26 cellular contexts compared by ENCODE assay signal in the genomic region with DNA sequence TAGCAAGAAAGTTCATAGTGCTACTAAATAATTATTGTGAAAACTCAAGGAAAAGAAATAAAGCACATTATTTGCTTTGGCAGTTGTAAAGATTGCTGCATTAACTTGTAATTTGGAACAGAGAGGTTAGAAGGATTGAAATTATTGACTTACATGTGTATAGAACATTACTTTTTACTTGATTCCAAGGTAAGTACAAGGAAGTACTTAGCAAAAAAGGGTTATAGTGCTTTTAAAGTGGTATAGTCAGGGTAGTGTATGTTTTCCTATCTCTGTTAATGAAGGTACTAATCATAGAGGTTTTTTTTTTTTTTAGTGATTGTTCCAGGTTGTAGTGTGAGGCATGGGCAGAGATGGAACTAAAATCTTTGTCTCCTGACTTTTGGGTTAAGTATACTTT.
"Had no signal": no experiment of that assay in that cellular context is flagged by ENCODE, and none has a peak within 500 bp of the region (broad histone marks: within the 10 kb centered on the region; RNA-seq: fewer than 3 reads in every experiment).

No MANE protein-coding gene starts in this region.

- H3K4me3 ChIP-seq: colonic mucosa, esophagus squamous epithelium, gastrocnemius medialis, hepatocyte, lower lobe of right lung, mucosa of descending colon had no signal

- H3K36me3 ChIP-seq: colonic mucosa, esophagus squamous epithelium, gastrocnemius medialis, lower lobe of right lung had no signal

- H3K27me3 ChIP-seq: colonic mucosa, esophagus squamous epithelium, gastrocnemius medialis, hepatocyte had no signal

- H3K27ac ChIP-seq: colonic mucosa, epithelial cell of prostate, esophagus squamous epithelium, gastrocnemius medialis, hepatocyte, lower lobe of right lung had no signal

- H3K9me3 ChIP-seq: colonic mucosa, esophagus squamous epithelium, gastrocnemius medialis, lower lobe of right lung, mucosa of descending colon had no signal

- ATAC-seq: effector memory CD8-positive, alpha-beta T cell; gastrocnemius medialis; left colon; left ventricle myocardium superior; lower lobe of right lung; mucosa of descending colon; naive thymus-derived CD8-positive, alpha-beta T cell had no signal

- H3K4me1 ChIP-seq: colonic mucosa had no signal

- DNase-seq: colonic mucosa; cortex of kidney; effector CD8-positive, alpha-beta T cell; effector memory CD8-positive, alpha-beta T cell; endodermal cell; erythroblast; esophagus squamous epithelium; foreskin fibroblast; foreskin melanocyte; gastrocnemius medialis; glutamatergic neuron; head of caudate nucleus; hypothalamus; immature natural killer cell; islet precursor cell; kidney; kidney glomerular epithelial cell; left colon; left ventricle myocardium superior; lower lobe of right lung; mesenchymal stem cell; mucosa of descending colon; naive B cell; naive thymus-derived CD8-positive, alpha-beta T cell had no signal
